In genomic region chr21:33198346-33199135, GRCh38 we compare ENCODE assay signal across 11 cellular contexts. TPM values are rescaled to one million over a fixed set of nuclear protein-coding genes. Genes with fewer than 3 reads are reported as not detected.
A peak's percentile ranks its signal among the peaks of the same experiment; 100 is the strongest.
DNase-seq lines count a peak whose midpoint lies in the region; ATAC-seq, FAIRE-seq and TF ChIP-seq lines count a peak whose summit lies in the region.
"Had no signal": no experiment of that assay in that cellular context is flagged by ENCODE, and none has a peak within 500 bp of the region (broad histone marks: within the 10 kb centered on the region; RNA-seq: fewer than 3 reads in every experiment).

No MANE protein-coding gene starts in this region.

- no peak overlapping the region for H3K9ac ChIP-seq in mesendoderm (ENCODE audit: low read length)

- no peak overlapping the region for H2BK15ac ChIP-seq in mesendoderm (replicated peaks; ENCODE audit: low read depth)

- 34 to 38% (median 36%) methylated on average over 9 of the region's 9 CpGs for WGBS in psoas muscle, 3 donors
- 100% methylated on average over 1 of the region's 9 CpGs for WGBS in mesendoderm (ENCODE audit: extremely low coverage, insufficient coverage, low lambda C conversion rate)

- H3K18ac ChIP-seq in mesendoderm (ENCODE audit: low read length) = no peak overlapping the region

- no peaks in the 10 kb centered on the region for H3K9me3 ChIP-seq in psoas muscle

- no peak overlapping the region for H3K4ac ChIP-seq in mesendoderm (ENCODE audit: low read depth, low read length)

- peak; percentile 18 for DNase-seq in EH (ENCODE audit: low read depth)
- peak; percentile 98 for DNase-seq in OCI-M1 (lab: John Stamatoyannopoulos, UW)
- DNase-seq in fibroblast of villous mesenchyme (ENCODE audit: low read depth) = peak; percentile 11
- peak; percentile 51 to 58 for DNase-seq in psoas muscle
- DNase-seq in frontal cortex (ENCODE audit: low spot score in 2 of 2) = no peak
- no peak for DNase-seq in activated naive CD4-positive, alpha-beta T cell treated with Interleukin-2 at 50 U/mL for 16 hours
- no peak for DNase-seq in mesendoderm
- DNase-seq: endodermal cell; stimulated activated CD4-positive, alpha-beta T cell treated with anti-CD3 and anti-CD28 coated beads, Interleukin-4, amount 100 ng/mL, for 1 hour; SW 1271 had no signal

- intact Hi-C loops in psoas muscle (cut with DNase I) = loop anchor here (2.0 to 10.0 kb wide), 7 partner anchors 71 to 366 kb away; no protein-coding TSS in a partner anchor

- H3K79me2 ChIP-seq in mesendoderm (ENCODE audit: control insufficient read depth, insufficient read depth, low read length) = no peaks in the 10 kb centered on the region

- H3K4me3 ChIP-seq in fibroblast of villous mesenchyme (ENCODE audit: low read depth, low read length) (no peak overlapping the region), psoas muscle (no peak overlapping the region), mesendoderm (ENCODE audit: low read length) (no peak overlapping the region)

- H3K23ac ChIP-seq in mesendoderm (ENCODE audit: low read length) = no peak overlapping the region

- no peaks in the 10 kb centered on the region for H3K79me1 ChIP-seq in mesendoderm (ENCODE audit: low read length)

- no peak for FAIRE-seq in frontal cortex (lab: Jason Lieb, UNC)

- no peak overlapping the region for H4K8ac ChIP-seq in mesendoderm (ENCODE audit: low read depth, low read length)

- H2BK120ac ChIP-seq in mesendoderm (ENCODE audit: low read depth, low read length) = no peak overlapping the region

- H3K36me3 ChIP-seq in psoas muscle (ENCODE audit: insufficient read depth in 1 of 2, low read depth in 1 of 2) (no peaks in the 10 kb centered on the region), mesendoderm (ENCODE audit: control insufficient read depth, insufficient read depth, low read length) (no peaks in the 10 kb centered on the region)

- no peak overlapping the region for H4K5ac ChIP-seq in mesendoderm (ENCODE audit: low read length)

- ATAC-seq in psoas muscle (peak; percentile 76 to 87 (median 78)), GM19395 (IDR thresholded peaks at IDR 0.05; ENCODE audit: unreplicated experiment) (no peak)

- H3K4me2 ChIP-seq in mesendoderm (ENCODE audit: low read length) = no peak overlapping the region

- no peak for TF ChIP-seq CTCF in fibroblast of villous mesenchyme (IDR thresholded peaks at IDR 0.05; ENCODE audit: insufficient read depth, low read depth, low read length)
- no peak for TF ChIP-seq CTCF in psoas muscle (IDR thresholded peaks at IDR 0.05)

- H2AK5ac ChIP-seq in mesendoderm (ENCODE audit: low read length) = no peak overlapping the region

- H2BK5ac ChIP-seq in mesendoderm (ENCODE audit: low read length) = no peak overlapping the region

- H3K56ac ChIP-seq in mesendoderm (ENCODE audit: low read length) = no peak overlapping the region

- peaks cover 17% of the 10 kb centered on the region for H3K4me1 ChIP-seq in psoas muscle
- no peaks in the 10 kb centered on the region for H3K4me1 ChIP-seq in mesendoderm (ENCODE audit: control insufficient read depth, low read depth, low read length)

- H3K27ac ChIP-seq in psoas muscle = peak overlapping the region; percentile 69
- no peak overlapping the region for H3K27ac ChIP-seq in mesendoderm (ENCODE audit: low read depth, low read length)

- H3K27me3 ChIP-seq in psoas muscle (ENCODE audit: insufficient read depth in 3 of 3, low read length in 2 of 3) (no peaks in the 10 kb centered on the region), mesendoderm (ENCODE audit: insufficient read depth, low read length, poor library complexity) (no peaks in the 10 kb centered on the region)

RNA-seq across cellular contexts. Expression of gene IFNAR2, which starts 31.2 kb away (rescaled TPM):
- total RNA-seq in fibroblast of villous mesenchyme (3.9 and 5.2 TPM in 2 replicates), psoas muscle (10 to 100 TPM in 1 of 4 donors, 1 to 10 TPM in 3; 3.3 to 10.0 (median 6.2) TPM), frontal cortex (15.1 TPM)
- 1 to 10 TPM; 3.5 to 4.2 (median 3.8) TPM for polyA plus RNA-seq in psoas muscle
- polyA plus RNA-seq in mesendoderm (2013, experiment 1 of 2) = 7.5 TPM
- 7.3 TPM for polyA plus RNA-seq in mesendoderm (2013, experiment 2 of 2)

Comparison
In these comparisons a context has a peak if more than half of its experiments do, and no peak if none do; other contexts are left out.
1. DNase-seq: peak in EH (single experiment), OCI-M1 (single experiment), fibroblast of villous mesenchyme (single experiment) and psoas muscle (2 of 2); none in frontal cortex (0 of 2), activated naive CD4-positive, alpha-beta T cell treated with Interleukin-2 at 50 U/mL for 16 hours (single experiment) and mesendoderm (single experiment).